ENCODE assay signal across 9 cellular contexts in the genomic region with DNA sequence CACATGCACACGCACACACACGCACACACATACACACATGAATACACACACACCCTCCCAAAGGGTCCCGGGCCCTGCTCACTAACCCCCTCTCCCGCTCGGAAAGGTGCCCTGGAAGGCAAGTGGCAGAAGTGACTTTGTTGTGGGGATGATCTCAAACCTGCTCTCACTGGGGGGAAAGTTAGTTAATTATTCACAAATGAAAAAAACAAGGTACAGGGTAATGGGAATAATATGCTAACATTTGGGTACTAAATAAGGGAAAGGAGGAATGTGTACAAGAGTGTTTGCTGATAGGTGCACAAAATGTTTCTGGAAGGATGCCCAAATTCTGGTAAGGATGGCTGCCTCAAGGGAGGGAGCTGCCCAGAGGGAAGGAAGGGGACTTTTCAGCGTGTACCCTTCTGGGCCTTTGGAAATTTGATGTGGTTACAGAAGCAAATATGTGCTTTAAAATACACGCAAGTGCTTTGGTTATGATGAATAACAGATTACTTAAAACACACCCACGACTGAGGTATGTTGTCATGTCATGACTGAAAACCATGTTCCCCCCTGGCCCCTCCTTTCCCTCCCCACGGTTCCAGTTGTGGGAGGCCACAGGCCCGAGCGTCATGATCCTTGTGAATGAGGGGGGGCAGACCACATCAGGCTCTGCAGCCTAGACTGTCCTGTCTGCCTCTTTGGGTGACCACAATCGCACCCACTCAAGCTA. TPM values are rescaled to one million over a fixed set of nuclear protein-coding genes. Genes with fewer than 3 reads are reported as not detected.
A peak's percentile ranks its signal among the peaks of the same experiment; 100 is the strongest.
DNase-seq lines count a peak whose midpoint lies in the region; ATAC-seq and TF ChIP-seq lines count a peak whose summit lies in the region.
"Had no signal": no experiment of that assay in that cellular context is flagged by ENCODE, and none has a peak within 500 bp of the region (broad histone marks: within the 10 kb centered on the region; RNA-seq: fewer than 3 reads in every experiment).

No MANE protein-coding gene starts in this region.

- peak; percentile 46 for DNase-seq in AG08395 (ENCODE audit: low spot score)
- peak; percentile 80 for DNase-seq in amniotic epithelial cell (ENCODE audit: low read depth)
- no peak for DNase-seq in natural killer cell
- no peak for DNase-seq in cerebellum (ENCODE audit: low spot score)
- no peak for DNase-seq in mucosa of descending colon
- no peak for DNase-seq in NCI-H187 treated with DMSO at 0.1 percent for 48 hours (lab: John Stamatoyannopoulos, UW)
- no peak for DNase-seq in NOMO-1 treated with DMSO at 0.1 percent for 48 hours (lab: John Stamatoyannopoulos, UW; ENCODE audit: unreplicated experiment)
- DNase-seq: T1000 had no signal

- peaks cover 0 to 5% of the 10 kb centered on the region in 2 donors for H3K4me1 Mint-ChIP-seq in natural killer cell

- H3K4me3 ChIP-seq in mucosa of descending colon: no peak overlapping the region

- no peaks in the 10 kb centered on the region for H3K36me3 Mint-ChIP-seq in natural killer cell

- H3K4me1 ChIP-seq in mucosa of descending colon (ENCODE audit: low read depth): peaks cover under 1% of the 10 kb centered on the region

- no peak overlapping the region for H3K4me3 Mint-ChIP-seq in natural killer cell

- intact Hi-C loops in natural killer cell (cut with micrococcal nuclease) (loop anchor here (5.0 kb wide), 1 partner anchor 55 kb away; no protein-coding TSS in a partner anchor), mucosa of descending colon (cut with DNase I, micrococcal nuclease) (no loop called here)

- no peaks in the 10 kb centered on the region for H3K9me3 Mint-ChIP-seq in natural killer cell

- H3K27me3 Mint-ChIP-seq in natural killer cell (ENCODE audit: low read depth in 2 of 2): peaks cover 0 to 5% of the 10 kb centered on the region in 2 donors

- no peak overlapping the region for H3K27ac Mint-ChIP-seq in natural killer cell

- TF ChIP-seq CTCF in natural killer cell (IDR thresholded peaks at IDR 0.05): no peak
- TF ChIP-seq CTCF in mucosa of descending colon (IDR thresholded peaks at IDR 0.05): no peak

- H3K36me3 ChIP-seq in mucosa of descending colon (ENCODE audit: low read depth): no peaks in the 10 kb centered on the region

- ATAC-seq in HG02588 (IDR thresholded peaks at IDR 0.05; ENCODE audit: unreplicated experiment) (peak; percentile 51), natural killer cell (peak in 2 of 3 donors; percentile 29 to 45), mucosa of descending colon (no peak)

- no peaks in the 10 kb centered on the region for H3K9me3 ChIP-seq in mucosa of descending colon

RNA-seq across cellular contexts. Expression of a gene that starts 43.3 kb away (rescaled TPM):
- total RNA-seq in natural killer cell (not detected), cerebellum (0.64 TPM), mucosa of descending colon (100 to 1,000 TPM in 2 of 3 donors, 10 to 100 TPM in 1; 90.4 to 190 (median 128) TPM)

Comparison
In these comparisons a context has a peak if more than half of its experiments do, and no peak if none do; other contexts are left out.
1. DNase-seq: peak in AG08395 (single experiment) and amniotic epithelial cell (single experiment); none in natural killer cell (single experiment), cerebellum (single experiment), mucosa of descending colon (0 of 3), NCI-H187 treated with DMSO at 0.1 percent for 48 hours (single experiment) and NOMO-1 treated with DMSO at 0.1 percent for 48 hours (single experiment).
2. RNA of a gene that starts 43.3 kb away (total RNA-seq): 90.4 to 190 TPM in mucosa of descending colon; 0.64 TPM in cerebellum (single experiment) and not detected in natural killer cell; every median in the first group is over 10 times any median in the second.